In genomic region chr20:45944151-45944964, GRCh38 we compare ENCODE assay signal across 1 cellular context.
TF ChIP-seq lines count a peak whose summit lies in the region.

No MANE protein-coding gene starts in this region.

TF ChIP-seq in K562, 482 proteins besides CTCF, POLR2A, EP300 and RAD21 (continued from another document and continues in another):
- TF ChIP-seq HNRNPLL (IDR thresholded peaks at IDR 0.05; ENCODE audit: low read depth, low read length, poor library complexity, severe bottlenecking) (no peak), ZNF318 (IDR thresholded peaks at IDR 0.05; ENCODE audit: borderline replicate concordance in 1 of 2, low read depth in 1 of 2) (0 out of 4 replicates have a peak, but pooled peaks of 1 of the 2 experiments have one; percentile 61), NCOA2 (IDR thresholded peaks at IDR 0.05; ENCODE audit: partially characterized antibody in 2 of 2) (no peak), ZNF165 (CRISPR knock-in tag; IDR thresholded peaks at IDR 0.05; ENCODE audit: borderline replicate concordance) (no peak), FOS (IDR thresholded peaks at IDR 0.05; ENCODE audit: extremely low read depth, insufficient read length) (peak; percentile 39), THRB (CRISPR knock-in tag; conservative IDR thresholded peaks at IDR 0.05) (no peak), DEAF1 (CRISPR knock-in tag; IDR thresholded peaks at IDR 0.05) (no peak), TAF7 (tag; IDR thresholded peaks at IDR 0.05) (no peak), ZBTB12 (CRISPR knock-in tag; IDR thresholded peaks at IDR 0.05) (no peak), ATF6 (CRISPR knock-in tag; IDR thresholded peaks at IDR 0.05) (no peak), ZBTB34 (CRISPR knock-in tag; IDR thresholded peaks at IDR 0.05) (no peak), HMGXB4 (CRISPR knock-in tag; IDR thresholded peaks at IDR 0.05) (no peak), L3MBTL2 (IDR thresholded peaks at IDR 0.05) (peak; percentile 40; the same call in 1 of the 2 replicates), MAFF (IDR thresholded peaks at IDR 0.05; ENCODE audit: low read length) (peak; percentile 89), MTA2 (IDR thresholded peaks at IDR 0.05; ENCODE audit: low read depth) (no peak), MLLT1 (IDR thresholded peaks at IDR 0.05) (no peak), BCLAF1 (IDR thresholded peaks at IDR 0.05; ENCODE audit: borderline replicate concordance in 1 of 2, control insufficient read depth in 1 of 2, low read depth in 2 of 2, low read length in 1 of 2) (no peak), CBFA2T2 (conservative IDR thresholded peaks at IDR 0.05) (0 out of 2 replicates have a peak, but pooled peaks have one; percentile 7), HDAC2 (IDR thresholded peaks at IDR 0.05) (0 out of 2 replicates have a peak, but pooled peaks have one; percentile 50), ZBTB49 (CRISPR knock-in tag; IDR thresholded peaks at IDR 0.05; ENCODE audit: borderline replicate concordance) (no peak), MITF (IDR thresholded peaks at IDR 0.05) (no peak)
